9 cellular contexts compared by ENCODE assay signal in the genomic region with DNA sequence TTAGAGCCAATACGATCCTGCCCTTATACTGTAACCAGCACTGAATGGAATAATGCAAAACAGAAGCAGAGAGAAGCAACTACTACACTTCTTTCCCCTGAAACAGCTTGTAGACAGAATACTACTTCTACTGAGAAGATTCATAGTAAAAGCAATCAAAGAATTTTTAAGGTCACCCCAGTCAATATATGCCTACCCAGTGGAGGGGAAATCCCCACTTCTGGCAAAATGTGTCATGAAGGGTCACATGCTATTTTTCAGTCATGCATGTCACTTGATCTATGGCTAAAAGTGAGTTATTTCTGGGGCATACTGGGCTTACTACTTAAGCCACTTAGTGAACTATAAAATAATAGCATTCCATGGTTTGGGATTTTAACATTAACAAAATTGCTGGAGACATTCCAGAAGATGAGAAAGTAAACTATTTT. TPM values are rescaled to one million over a fixed set of nuclear protein-coding genes. Genes with fewer than 3 reads are reported as not detected.
DNase-seq lines count a peak whose midpoint lies in the region; ATAC-seq, FAIRE-seq and TF ChIP-seq lines count a peak whose summit lies in the region.
"Had no signal": no experiment of that assay in that cellular context is flagged by ENCODE, and none has a peak within 500 bp of the region (broad histone marks: within the 10 kb centered on the region; RNA-seq: fewer than 3 reads in every experiment).

No MANE protein-coding gene starts in this region.

- H3K4me1 Mint-ChIP-seq in activated T-cell treated with anti-CD3 and anti-CD28 coated beads, Interleukin-2, amount 50 U/mL, for 24 hours (ENCODE audit: low read depth) = peaks cover 41% of the 10 kb centered on the region
- H3K4me1 Mint-ChIP-seq in astrocyte (ENCODE audit: low read depth, unreplicated experiment) = peaks cover 14% of the 10 kb centered on the region

- H3K27ac Mint-ChIP-seq in activated T-cell treated with anti-CD3 and anti-CD28 coated beads, Interleukin-2, amount 50 U/mL, for 24 hours = peak overlapping the region; percentile 96
- H3K27ac Mint-ChIP-seq in astrocyte (ENCODE audit: unreplicated experiment) = peak overlapping the region; percentile 16

- H3K4me1 ChIP-seq in astrocyte (ENCODE audit: insufficient read depth, low read length) (no peaks in the 10 kb centered on the region), suprapubic skin (peaks cover 11% of the 10 kb centered on the region)
- H3K4me1 ChIP-seq: Caco-2 had no signal

- no peak for DNase-seq in activated T-cell treated with anti-CD3 and anti-CD28 coated beads, Interleukin-2, amount 50 U/mL, for 24 hours
- DNase-seq in activated T-cell treated with anti-CD3 and anti-CD28 coated beads, Interleukin-2, amount 50 U/mL, for 1 hour = no peak
- DNase-seq in astrocyte (ENCODE audit: low read depth) (peak; percentile 22), suprapubic skin (ENCODE audit: low spot score in 2 of 2) (no peak), UCSD-AML1 (lab: John Stamatoyannopoulos, UW; ENCODE audit: unreplicated experiment) (no peak), dedifferentiated amniotic fluid mesenchymal stem cell (ENCODE audit: extremely low spot score) (no peak)
- no peak for DNase-seq in activated effector memory CD4-positive, alpha-beta T cell treated with anti-CD3 and anti-CD28 coated beads, Interleukin-2, amount 50 U/mL, for 16 hours
- DNase-seq: Caco-2 had no signal

- H3K9me3 ChIP-seq in astrocyte (ENCODE audit: insufficient read depth, low read depth, low read length) (no peaks in the 10 kb centered on the region), suprapubic skin (no peaks in the 10 kb centered on the region)
- H3K9me3 ChIP-seq: Caco-2 had no signal

- peaks cover 5% of the 10 kb centered on the region for H4K20me1 ChIP-seq in astrocyte (ENCODE audit: insufficient read depth, low read length)

- H3K36me3 ChIP-seq in astrocyte (ENCODE audit: insufficient read depth, low read length) (peaks cover 45% of the 10 kb centered on the region), suprapubic skin (peaks cover 61% of the 10 kb centered on the region)

- no peak overlapping the region for H2AFZ ChIP-seq in astrocyte (ENCODE audit: low read depth, low read length)

- no peak for TF ChIP-seq EP300 in suprapubic skin (IDR thresholded peaks at IDR 0.05)

- peaks cover 82% of the 10 kb centered on the region for H3K36me3 Mint-ChIP-seq in activated T-cell treated with anti-CD3 and anti-CD28 coated beads, Interleukin-2, amount 50 U/mL, for 24 hours (ENCODE audit: low read depth)
- H3K36me3 Mint-ChIP-seq in astrocyte (ENCODE audit: low read depth, unreplicated experiment) = peaks cover 17% of the 10 kb centered on the region

- peak; percentile 60 for ATAC-seq in HG03039 (IDR thresholded peaks at IDR 0.05; ENCODE audit: unreplicated experiment)

- H3K4me2 ChIP-seq in astrocyte (ENCODE audit: low read length) = no peak overlapping the region

- peak overlapping the region; percentile 49 for H3K4me3 Mint-ChIP-seq in activated T-cell treated with anti-CD3 and anti-CD28 coated beads, Interleukin-2, amount 50 U/mL, for 24 hours
- H3K4me3 Mint-ChIP-seq in astrocyte (ENCODE audit: unreplicated experiment) = no peak overlapping the region

- H3K79me2 ChIP-seq in astrocyte (ENCODE audit: insufficient read depth, low read length) = no peaks in the 10 kb centered on the region

- no peaks in the 10 kb centered on the region for H3K27me3 Mint-ChIP-seq in activated T-cell treated with anti-CD3 and anti-CD28 coated beads, Interleukin-2, amount 50 U/mL, for 24 hours
- H3K27me3 Mint-ChIP-seq in astrocyte (ENCODE audit: low read depth, unreplicated experiment) = no peaks in the 10 kb centered on the region

- no peak overlapping the region for H3K27ac ChIP-seq in astrocyte (ENCODE audit: low read depth, low read length)
- H3K27ac ChIP-seq in suprapubic skin = peak overlapping the region; percentile 75

- TF ChIP-seq CTCF in astrocyte (IDR thresholded peaks at IDR 0.05; ENCODE audit: insufficient read depth, low read depth, low read length) (no peak), suprapubic skin (IDR thresholded peaks at IDR 0.05) (no peak)

- H3K4me3 ChIP-seq in astrocyte (ENCODE audit: insufficient read depth, low read depth, low read length) = no peak overlapping the region
- no peak overlapping the region for H3K4me3 ChIP-seq in suprapubic skin

- H3K9ac ChIP-seq in astrocyte (ENCODE audit: low read length) = no peak overlapping the region

- no peak for FAIRE-seq in astrocyte (lab: Jason Lieb, UNC)

- H3K27me3 ChIP-seq in astrocyte (ENCODE audit: insufficient read depth, low read length) (no peaks in the 10 kb centered on the region), suprapubic skin (no peaks in the 10 kb centered on the region)

- 70% methylated on average over 1 of the region's 1 CpG for WGBS in suprapubic skin

- H3K9me3 Mint-ChIP-seq in activated T-cell treated with anti-CD3 and anti-CD28 coated beads, Interleukin-2, amount 50 U/mL, for 24 hours = no peaks in the 10 kb centered on the region
- H3K9me3 Mint-ChIP-seq in astrocyte (ENCODE audit: unreplicated experiment) = no peaks in the 10 kb centered on the region

- TF ChIP-seq POLR2A in suprapubic skin (IDR thresholded peaks at IDR 0.05) = no peak

RNA-seq across cellular contexts. Expression of a gene that starts 25.6 kb away (rescaled TPM):
- total RNA-seq in astrocyte (0.36 TPM in 1 of 2 replicates, not detected in the other), suprapubic skin (10 to 100 TPM in 3 of 4 donors, 1 to 10 TPM in 1; 8.9 to 22.8 (median 18.6) TPM)

RNA-seq across cellular contexts. Expression of a gene that starts 52.8 kb away (rescaled TPM):
- 0.20 and 0.41 TPM in 2 replicates for total RNA-seq in astrocyte
- total RNA-seq in suprapubic skin = under 1 TPM; 0.17 to 0.57 (median 0.36) TPM
